ENCODE assay signal across 8 cellular contexts in genomic region chr5:146291421-146292074, GRCh38. TPM values are rescaled to one million over a fixed set of nuclear protein-coding genes. Genes with fewer than 3 reads are reported as not detected.
DNase-seq lines count a peak whose midpoint lies in the region; ATAC-seq and TF ChIP-seq lines count a peak whose summit lies in the region.

No MANE protein-coding gene starts in this region.

- POLR2A ChIA-PET in BJ (lab: Charles Lee), result no interaction called here

- CTCF ChIA-PET in BJ (lab: Yijun Ruan, JAX), result interaction anchor here (0.7 kb wide), 1 partner anchor 10 kb away, joined by 3 read pairs; no protein-coding TSS in a partner anchor

- H3K27me3 ChIP-seq in BJ (ENCODE audit: control insufficient read depth, insufficient read depth, low read length) (no peaks in the 10 kb centered on the region), left ventricle myocardium inferior (ENCODE audit: low read depth) (no peaks in the 10 kb centered on the region), spleen (replicated peaks in 1 of 7) (no peaks in the 10 kb centered on the region)

- no peaks in the 10 kb centered on the region for H3K9me3 ChIP-seq in left ventricle myocardium inferior (replicated peaks)
- no peaks in the 10 kb centered on the region for H3K9me3 ChIP-seq in spleen

- H3K4me3 ChIP-seq in BJ (ENCODE audit: low read depth, low read length) (no peak overlapping the region), left ventricle myocardium inferior (no peak overlapping the region), spleen (no peak overlapping the region)

- H3K27ac ChIP-seq in VCaP (no peak overlapping the region), left ventricle myocardium inferior (replicated peaks) (no peak overlapping the region), spleen (no peak overlapping the region)

- TF ChIP-seq POLR2A in spleen (IDR thresholded peaks at IDR 0.05), result no peak

- H3K4me1 ChIP-seq in left ventricle myocardium inferior, result peaks cover 3% of the 10 kb centered on the region
- H3K4me1 ChIP-seq in spleen, result no peaks in the 10 kb centered on the region

- in situ Hi-C loops in GM13976 (cut with MboI; ENCODE audit: low sequenced_read_pairs, unreplicated experiment), result no loop called here

- H3K36me3 ChIP-seq in BJ (ENCODE audit: control insufficient read depth, insufficient read depth, low read length) (no peaks in the 10 kb centered on the region), left ventricle myocardium inferior (peaks cover 5% of the 10 kb centered on the region), spleen (peaks cover 0 to 19% (median 9%) of the 10 kb centered on the region in 6 donors)

- 21 to 23% (median 23%) methylated on average over 5 of the region's 5 CpGs for WGBS in spleen, 5 donors

- intact Hi-C loops in left ventricle myocardium inferior (cut with micrococcal nuclease), result loop anchor here (5.0 kb wide), 1 partner anchor 136 kb away; no protein-coding TSS in a partner anchor
- intact Hi-C loops in spleen (cut with DNase I; ENCODE audit: low total_unique reads), result loop anchor here (5.0 kb wide), 1 partner anchor 136 kb away; no protein-coding TSS in a partner anchor

- ATAC-seq in HG02678 (IDR thresholded peaks at IDR 0.05; ENCODE audit: unreplicated experiment), result peak; percentile 76

- peak; percentile 62 for TF ChIP-seq CTCF in BJ (IDR thresholded peaks at IDR 0.05; ENCODE audit: insufficient read depth, low read depth, low read length)
- peak; percentile 45 for TF ChIP-seq CTCF in GM13976 (IDR thresholded peaks at IDR 0.05; ENCODE audit: borderline replicate concordance, control extremely low read depth, extremely low read depth, insufficient read depth, missing control alignments)
- TF ChIP-seq CTCF in VCaP (conservative IDR thresholded peaks at IDR 0.05), result peak; percentile 67
- TF ChIP-seq CTCF in left ventricle myocardium inferior (IDR thresholded peaks at IDR 0.05; ENCODE audit: borderline replicate concordance), result peak; percentile 66
- TF ChIP-seq CTCF in spleen (IDR thresholded peaks at IDR 0.05 in 8 of 11, conservative IDR thresholded peaks at IDR 0.05 in 3 of 11), result peak in 8 of 11 experiments; percentile 22 to 62 (median 60)

- DNase-seq in BJ (ENCODE audit: low read depth) (no peak), GM13976 (ENCODE audit: low spot score) (peak; percentile 52), NCI-H1694 (lab: John Stamatoyannopoulos, UW) (peak; percentile 62), left ventricle myocardium inferior (no peak), spleen (no peak)
- DNase-seq in stimulated activated CD4-positive, alpha-beta T cell treated with anti-CD3 and anti-CD28 coated beads, Interleukin-2, amount 100 ng/mL, for 24 hours, result no peak

RNA-seq across cellular contexts. Expression of gene POU4F3, which starts 47.1 kb away (rescaled TPM):
- polyA plus RNA-seq in BJ (2011; rRNA removed) (0.04 TPM in 1 of 2 replicates, not detected in the other), spleen (under 1 TPM in 2 of 3 donors, not detected in 1; 0.03 TPM)
- not detected in 2 replicates for polyA minus RNA-seq in BJ (2011; rRNA and poly(A)+ RNA removed)
- total RNA-seq in left ventricle myocardium inferior (not detected), spleen (under 1 TPM in 2 of 7 donors, not detected in 5; 0.10 to 0.16 TPM)

Comparison
In these comparisons a context has a peak if more than half of its experiments do, and no peak if none do; other contexts are left out.
1. DNase-seq: peak in GM13976 (single experiment) and NCI-H1694 (single experiment); none in BJ (single experiment), left ventricle myocardium inferior (single experiment), spleen (single experiment) and stimulated activated CD4-positive, alpha-beta T cell treated with anti-CD3 and anti-CD28 coated beads, Interleukin-2, amount 100 ng/mL, for 24 hours (0 of 2).
2. Peak in every context shown above with its lines, with median percentiles within 50 percentile points of each other: CTCF ChIP-seq.